8 cellular contexts compared by ENCODE assay signal in genomic region chr11:130313383-130314183, GRCh38. TPM values are rescaled to one million over a fixed set of nuclear protein-coding genes. Genes with fewer than 3 reads are reported as not detected.
DNase-seq lines count a peak whose midpoint lies in the region; ATAC-seq, FAIRE-seq and TF ChIP-seq lines count a peak whose summit lies in the region.

No MANE protein-coding gene starts in this region.

- TF ChIP-seq POLR2A in adrenal gland (IDR thresholded peaks at IDR 0.05), result no peak

- H3K27ac ChIP-seq in CD4-positive, CD25-positive, alpha-beta regulatory T cell (ENCODE audit: insufficient read depth, low read length, poor library complexity, severe bottlenecking), result peak overlapping the region; percentile 86
- peak overlapping the region in 4 of 5 donors; percentile 86 to 91 (median 89) for H3K27ac ChIP-seq in adrenal gland
- peak overlapping the region; percentile 66 to 92 for H3K27ac ChIP-seq in kidney (ENCODE audit: low read depth in 2 of 2, low read length in 2 of 2)
- H3K27ac ChIP-seq in substantia nigra (ENCODE audit: low read depth, low read length, poor library complexity, severe bottlenecking), result peak overlapping the region; percentile 86

- H3K4me1 ChIP-seq in CD4-positive, CD25-positive, alpha-beta regulatory T cell (ENCODE audit: control insufficient read depth, insufficient read depth, low read length, poor library complexity, severe bottlenecking), result peaks cover 42% of the 10 kb centered on the region
- H3K4me1 ChIP-seq in adrenal gland (replicated peaks in 1 of 2), result peaks cover 16 to 44% of the 10 kb centered on the region in 2 donors
- peaks cover 29 to 30% of the 10 kb centered on the region in 2 donors for H3K4me1 ChIP-seq in kidney (ENCODE audit: control insufficient read depth in 1 of 2, insufficient read depth in 1 of 2, low read depth in 1 of 2, low read length in 2 of 2)

- H3K36me3 Mint-ChIP-seq in CD4-positive, CD25-positive, alpha-beta regulatory T cell, result no peaks in the 10 kb centered on the region

- intact Hi-C loops in adrenal gland (cut with DNase I), result loop anchor here in 1 of 2 donors (10.0 kb wide), 1 partner anchor 99 kb away; no protein-coding TSS in a partner anchor
- intact Hi-C loops in kidney (cut with DNase I), result no loop called here

- H3K9ac ChIP-seq in kidney (ENCODE audit: low read length in 2 of 2), result peak overlapping the region; percentile 73 to 75

- no peaks in the 10 kb centered on the region for H3K27me3 Mint-ChIP-seq in CD4-positive, CD25-positive, alpha-beta regulatory T cell

- no peaks in the 10 kb centered on the region for H3K27me3 ChIP-seq in CD4-positive, CD25-positive, alpha-beta regulatory T cell (ENCODE audit: control insufficient read depth, insufficient read depth, low read length)
- H3K27me3 ChIP-seq in adrenal gland, result no peaks in the 10 kb centered on the region

- TF ChIP-seq CTCF in adrenal gland (IDR thresholded peaks at IDR 0.05), result no peak
- no peak for TF ChIP-seq CTCF in kidney (IDR thresholded peaks at IDR 0.05; ENCODE audit: borderline replicate concordance, extremely low read depth, insufficient read depth)

- H3K36me3 ChIP-seq in CD4-positive, CD25-positive, alpha-beta regulatory T cell (ENCODE audit: control insufficient read depth, insufficient read depth, low read length), result no peaks in the 10 kb centered on the region
- no peaks in the 10 kb centered on the region for H3K36me3 ChIP-seq in adrenal gland (replicated peaks in 1 of 2)
- H3K36me3 ChIP-seq in kidney (ENCODE audit: control insufficient read depth in 1 of 2, insufficient read depth in 2 of 2, low read length in 2 of 2), result no peaks in the 10 kb centered on the region

- FAIRE-seq in kidney (lab: Jason Lieb, UNC), result no peak

- DNase-seq in CD4-positive, CD25-positive, alpha-beta regulatory T cell, result peak in 1 of 3 donors; percentile 51
- DNase-seq in HT-29 (ENCODE audit: low spot score), result peak; percentile 56
- DNase-seq in adrenal gland, result no peak
- DNase-seq in kidney, result no peak
- no peak for DNase-seq in substantia nigra (lab: John Stamatoyannopoulos, UW)
- no peak for DNase-seq in HuH-7.5 (ENCODE audit: low spot score)

- 2 to 3% (median 2%) methylated on average over 15 to 21 of the region's 21 CpGs for WGBS in adrenal gland, 4 donors

- peak overlapping the region; percentile 92 to 99 (median 96) for H3K4me3 Mint-ChIP-seq in CD4-positive, CD25-positive, alpha-beta regulatory T cell

- no peak for ATAC-seq in CD4-positive, CD25-positive, alpha-beta regulatory T cell (ENCODE audit: low read depth in 2 of 2)
- ATAC-seq in HG03045 (IDR thresholded peaks at IDR 0.05; ENCODE audit: unreplicated experiment), result no peak
- no peak for ATAC-seq in GM21423 (IDR thresholded peaks at IDR 0.05; ENCODE audit: unreplicated experiment)

- peaks cover 34 to 58% (median 45%) of the 10 kb centered on the region in 4 donors for H3K4me1 Mint-ChIP-seq in CD4-positive, CD25-positive, alpha-beta regulatory T cell

- H3K9me3 Mint-ChIP-seq in CD4-positive, CD25-positive, alpha-beta regulatory T cell, result peaks cover 0 to 2% (median 0%) of the 10 kb centered on the region in 7 donors

- H3K4me3 ChIP-seq in CD4-positive, CD25-positive, alpha-beta regulatory T cell (ENCODE audit: low read depth, low read length), result peak overlapping the region; percentile 94
- H3K4me3 ChIP-seq in adrenal gland, result peak overlapping the region; percentile 34 to 97 (median 69)
- H3K4me3 ChIP-seq in kidney (ENCODE audit: low read length in 2 of 2), result peak overlapping the region; percentile 68 to 81

- peak overlapping the region; percentile 80 to 100 (median 96) for H3K27ac Mint-ChIP-seq in CD4-positive, CD25-positive, alpha-beta regulatory T cell

- H3K9me3 ChIP-seq in CD4-positive, CD25-positive, alpha-beta regulatory T cell (ENCODE audit: control insufficient read depth in 2 of 2, low read length in 2 of 2), result no peaks in the 10 kb centered on the region
- H3K9me3 ChIP-seq in adrenal gland (replicated peaks in 1 of 3), result no peaks in the 10 kb centered on the region
- H3K9me3 ChIP-seq in kidney (ENCODE audit: control insufficient read depth in 1 of 2, low read length in 2 of 2), result no peaks in the 10 kb centered on the region

RNA-seq across cellular contexts. Expression of gene ZBTB44, which starts 1.1 kb away (rescaled TPM):
- total RNA-seq in CD4-positive, CD25-positive, alpha-beta regulatory T cell, result 46.7 TPM
- 1 to 10 TPM; 4.4 to 6.3 (median 5.9) TPM for polyA plus RNA-seq in CD4-positive, CD25-positive, alpha-beta regulatory T cell
- 21.1 and 23.9 TPM in 2 replicates for total RNA-seq in HT-29 (2014; rRNA removed; shearing (Covaris generic))
- 10 to 100 TPM; 28.0 to 94.3 (median 53.3) TPM for total RNA-seq in adrenal gland
- polyA plus RNA-seq in adrenal gland, result 10 to 100 TPM; 10.1 to 18.7 (median 15.8) TPM
- 59.7 TPM for total RNA-seq in kidney
- 13.1 TPM for polyA plus RNA-seq in kidney (ENCODE audit: insufficient read depth, low read depth, low replicate concordance)
